In the genomic region with DNA sequence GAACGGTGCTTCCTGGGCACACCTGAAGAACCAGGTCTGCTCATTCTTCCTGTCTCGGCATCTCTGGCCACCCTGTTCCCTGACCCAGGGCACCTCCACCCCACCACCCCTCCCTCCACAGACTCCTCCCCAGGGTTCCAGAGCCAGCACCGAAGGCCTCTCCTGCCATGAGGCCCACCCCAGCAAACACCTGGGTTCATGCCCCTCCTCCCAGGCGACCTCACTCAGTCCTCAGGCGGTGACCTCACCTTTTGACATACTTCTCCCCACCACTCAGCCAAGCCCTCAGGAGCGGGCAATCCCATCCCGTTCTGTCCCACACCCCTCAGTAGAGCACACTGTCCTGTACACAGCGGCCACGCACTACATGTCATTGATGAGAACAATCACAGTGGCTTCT, we compare ENCODE assay signal across 1 cellular context.
TF ChIP-seq lines count a peak whose summit lies in the region.

No MANE protein-coding gene starts in this region.

TF ChIP-seq in GM23338, 12 proteins besides CTCF, POLR2A, EP300 and RAD21 (continued from another document):
- TF ChIP-seq, protein P1, sequence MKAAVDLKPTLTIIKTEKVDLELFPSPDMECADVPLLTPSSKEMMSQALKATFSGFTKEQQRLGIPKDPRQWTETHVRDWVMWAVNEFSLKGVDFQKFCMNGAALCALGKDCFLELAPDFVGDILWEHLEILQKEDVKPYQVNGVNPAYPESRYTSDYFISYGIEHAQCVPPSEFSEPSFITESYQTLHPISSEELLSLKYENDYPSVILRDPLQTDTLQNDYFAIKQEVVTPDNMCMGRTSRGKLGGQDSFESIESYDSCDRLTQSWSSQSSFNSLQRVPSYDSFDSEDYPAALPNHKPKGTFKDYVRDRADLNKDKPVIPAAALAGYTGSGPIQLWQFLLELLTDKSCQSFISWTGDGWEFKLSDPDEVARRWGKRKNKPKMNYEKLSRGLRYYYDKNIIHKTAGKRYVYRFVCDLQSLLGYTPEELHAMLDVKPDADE (IDR thresholded peaks at IDR 0.05) = no peak
- no peak for TF ChIP-seq EZH2phosphoT487 (IDR thresholded peaks at IDR 0.05; ENCODE audit: unreplicated experiment)
- no peak for TF ChIP-seq EZH2 (IDR thresholded peaks at IDR 0.05; ENCODE audit: low read depth, unreplicated experiment)
- no peak for TF ChIP-seq NANOG (IDR thresholded peaks at IDR 0.05; ENCODE audit: borderline replicate concordance)
- no peak for TF ChIP-seq JUNB (IDR thresholded peaks at IDR 0.05; ENCODE audit: unreplicated experiment)
- TF ChIP-seq CREB1 (CRISPR knock-in tag; IDR thresholded peaks at IDR 0.05; ENCODE audit: low read depth) = no peak
- TF ChIP-seq, protein P2, sequence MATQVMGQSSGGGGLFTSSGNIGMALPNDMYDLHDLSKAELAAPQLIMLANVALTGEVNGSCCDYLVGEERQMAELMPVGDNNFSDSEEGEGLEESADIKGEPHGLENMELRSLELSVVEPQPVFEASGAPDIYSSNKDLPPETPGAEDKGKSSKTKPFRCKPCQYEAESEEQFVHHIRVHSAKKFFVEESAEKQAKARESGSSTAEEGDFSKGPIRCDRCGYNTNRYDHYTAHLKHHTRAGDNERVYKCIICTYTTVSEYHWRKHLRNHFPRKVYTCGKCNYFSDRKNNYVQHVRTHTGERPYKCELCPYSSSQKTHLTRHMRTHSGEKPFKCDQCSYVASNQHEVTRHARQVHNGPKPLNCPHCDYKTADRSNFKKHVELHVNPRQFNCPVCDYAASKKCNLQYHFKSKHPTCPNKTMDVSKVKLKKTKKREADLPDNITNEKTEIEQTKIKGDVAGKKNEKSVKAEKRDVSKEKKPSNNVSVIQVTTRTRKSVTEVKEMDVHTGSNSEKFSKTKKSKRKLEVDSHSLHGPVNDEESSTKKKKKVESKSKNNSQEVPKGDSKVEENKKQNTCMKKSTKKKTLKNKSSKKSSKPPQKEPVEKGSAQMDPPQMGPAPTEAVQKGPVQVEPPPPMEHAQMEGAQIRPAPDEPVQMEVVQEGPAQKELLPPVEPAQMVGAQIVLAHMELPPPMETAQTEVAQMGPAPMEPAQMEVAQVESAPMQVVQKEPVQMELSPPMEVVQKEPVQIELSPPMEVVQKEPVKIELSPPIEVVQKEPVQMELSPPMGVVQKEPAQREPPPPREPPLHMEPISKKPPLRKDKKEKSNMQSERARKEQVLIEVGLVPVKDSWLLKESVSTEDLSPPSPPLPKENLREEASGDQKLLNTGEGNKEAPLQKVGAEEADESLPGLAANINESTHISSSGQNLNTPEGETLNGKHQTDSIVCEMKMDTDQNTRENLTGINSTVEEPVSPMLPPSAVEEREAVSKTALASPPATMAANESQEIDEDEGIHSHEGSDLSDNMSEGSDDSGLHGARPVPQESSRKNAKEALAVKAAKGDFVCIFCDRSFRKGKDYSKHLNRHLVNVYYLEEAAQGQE (IDR thresholded peaks at IDR 0.05; ENCODE audit: unreplicated experiment) = no peak
- TF ChIP-seq POLR2AphosphoS5 (IDR thresholded peaks at IDR 0.05; ENCODE audit: low read depth) = no peak
